9 cellular contexts compared by ENCODE assay signal in genomic region chr16:3612510-3613466, GRCh38. TPM values are rescaled to one million over a fixed set of nuclear protein-coding genes. Genes with fewer than 3 reads are reported as not detected.
A peak's percentile ranks its signal among the peaks of the same experiment; 100 is the strongest.
DNase-seq lines count a peak whose midpoint lies in the region; ATAC-seq, FAIRE-seq and TF ChIP-seq lines count a peak whose summit lies in the region.
"Had no signal": no experiment of that assay in that cellular context is flagged by ENCODE, and none has a peak within 500 bp of the region (broad histone marks: within the 10 kb centered on the region; RNA-seq: fewer than 3 reads in every experiment).

No MANE protein-coding gene starts in this region.

- H3K4me3 ChIP-seq in H7 (ENCODE audit: insufficient read depth, low read depth, low read length), result peak overlapping the region; percentile 85
- H3K4me3 ChIP-seq in fibroblast of pulmonary artery (replicated peaks; ENCODE audit: low read depth, low read length), result peak overlapping the region; percentile 94
- H3K4me3 ChIP-seq in skeletal muscle cell (ENCODE audit: low read depth, low read length), result peak overlapping the region; percentile 97

- FAIRE-seq in GM12892 (lab: Jason Lieb, UNC), result no peak
- FAIRE-seq: endometrium had no signal

- TF ChIP-seq POLR2A in Raji (IDR thresholded peaks at IDR 0.05; ENCODE audit: insufficient read depth, low read depth, low read length) (peak; percentile 37; the same call in 1 of the 2 replicates), GM12892 (IDR thresholded peaks at IDR 0.05; ENCODE audit: low read depth, low read length) (no peak)

- no peak for DNase-seq in H7
- DNase-seq in fibroblast of pulmonary artery (ENCODE audit: low read depth), result no peak
- no peak for DNase-seq in skeletal muscle cell (ENCODE audit: low read depth)
- no peak for DNase-seq in GM12892 (ENCODE audit: insufficient read length)
- no peak for DNase-seq in cerebellar nuclear complex (lab: John Stamatoyannopoulos, UW)

- H3K27me3 ChIP-seq in H7 (ENCODE audit: control insufficient read depth, insufficient read depth, low read length), result no peaks in the 10 kb centered on the region

- ATAC-seq in HG03469 (IDR thresholded peaks at IDR 0.05; ENCODE audit: unreplicated experiment), result no peak
- no peak for ATAC-seq in HG03354 (IDR thresholded peaks at IDR 0.05; ENCODE audit: poor library complexity, severe bottlenecking, unreplicated experiment)

- TF ChIP-seq CTCF in fibroblast of pulmonary artery (IDR thresholded peaks at IDR 0.05; ENCODE audit: low read length, missing control alignments), result no peak

- no peaks in the 10 kb centered on the region; the same call in 1 of the 2 replicates for H3K36me3 ChIP-seq in H7 (replicated peaks; ENCODE audit: control insufficient read depth, insufficient read depth, low read length)

RNA-seq across cellular contexts. Expression of gene SLX4, which starts 1.4 kb away (rescaled TPM):
- total RNA-seq in H7 (2014; rRNA removed; shearing (Covaris generic)), result 8.4 and 11.3 TPM in 2 replicates
- 4.9 TPM for polyA plus RNA-seq in GM12892 (2012; ENCODE audit: missing spikeins)

RNA-seq across cellular contexts. Expression of gene NLRC3, which starts 35.6 kb away (rescaled TPM):
- total RNA-seq in H7 (2014; rRNA removed; shearing (Covaris generic)), result 0.03 and 0.11 TPM in 2 replicates
- polyA plus RNA-seq in GM12892 (2012; ENCODE audit: missing spikeins), result 4.0 TPM

RNA-seq across cellular contexts. Expression of gene DNASE1, which starts 41.7 kb away (rescaled TPM):
- 13.8 and 23.7 TPM in 2 replicates for total RNA-seq in H7 (2014; rRNA removed; shearing (Covaris generic))
- 8.5 TPM for polyA plus RNA-seq in GM12892 (2012; ENCODE audit: missing spikeins)
